In the genomic region with DNA sequence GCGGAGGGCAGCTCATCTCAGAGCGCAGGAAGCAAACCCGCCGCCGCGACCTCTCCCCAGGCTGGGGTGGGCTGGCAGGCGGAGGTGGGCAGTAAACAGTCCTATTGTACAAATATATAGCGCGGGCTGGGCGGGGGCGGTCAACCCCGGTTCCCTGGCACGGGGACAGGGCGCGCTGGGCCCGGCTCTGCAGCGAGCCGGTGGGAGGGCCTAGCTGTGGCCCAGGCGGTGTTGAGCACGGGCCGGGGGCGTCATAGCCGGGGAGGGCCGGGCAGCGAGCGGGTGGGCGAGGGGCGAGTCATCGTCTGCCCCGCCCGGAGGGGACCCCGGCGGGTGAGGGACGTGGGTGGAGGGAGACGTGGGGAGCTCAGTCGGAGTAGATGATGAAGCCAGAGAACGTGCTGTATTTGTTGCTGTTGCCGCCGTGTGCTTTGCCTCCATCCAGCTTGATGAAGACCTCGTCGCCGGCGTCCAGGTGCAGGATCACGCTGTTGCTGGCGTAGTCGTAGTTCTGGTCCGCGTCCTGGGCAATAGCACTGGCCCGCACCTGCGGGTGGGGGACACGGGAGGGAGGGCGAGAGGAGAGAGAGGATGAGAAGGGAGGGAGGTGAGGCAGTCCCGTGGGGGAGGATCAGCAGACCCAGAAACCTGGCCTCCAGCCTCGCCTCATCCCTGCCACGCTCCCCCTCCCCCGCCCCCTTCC, we compare ENCODE assay signal across 10 cellular contexts. TPM values are rescaled to one million over a fixed set of nuclear protein-coding genes. Genes with fewer than 3 reads are reported as not detected.
DNase-seq lines count a peak whose midpoint lies in the region; ATAC-seq and TF ChIP-seq lines count a peak whose summit lies in the region.
"Had no signal": no experiment of that assay in that cellular context is flagged by ENCODE, and none has a peak within 500 bp of the region (broad histone marks: within the 10 kb centered on the region; RNA-seq: fewer than 3 reads in every experiment).

No MANE protein-coding gene starts in this region.

- H2BK12ac ChIP-seq in mesenchymal stem cell (ENCODE audit: low read length in 2 of 2), result peak overlapping the region in 1 of 2 experiments; percentile 19

- H3K23ac ChIP-seq in mesenchymal stem cell (ENCODE audit: low read length in 2 of 2), result no peak overlapping the region

- H3K27ac ChIP-seq in mesenchymal stem cell (ENCODE audit: low read length, poor library complexity, severe bottlenecking), result no peak overlapping the region
- H3K27ac ChIP-seq in vagina, result no peak overlapping the region

- ATAC-seq in stimulated activated naive CD8-positive, alpha-beta T cell treated with anti-CD3 and anti-CD28 coated beads, Interleukin-15, amount 100 ng/mL, for 72 hours, result peak; percentile 72
- no peak for ATAC-seq in stimulated activated naive CD8-positive, alpha-beta T cell treated with anti-CD3 and anti-CD28 coated beads, Interleukin-15, Interleukin-2, amounts not matched to agents 100 U/mL and 50 U/mL, for 24 hours
- ATAC-seq in esophagus mucosa, result no peak
- ATAC-seq in HG02678 (IDR thresholded peaks at IDR 0.05; ENCODE audit: unreplicated experiment), result no peak

- peak overlapping the region; percentile 59 for H2BK120ac ChIP-seq in mesenchymal stem cell (ENCODE audit: low read depth, low read length)

- H3K4me2 ChIP-seq in mesenchymal stem cell (ENCODE audit: low read length, poor library complexity, severe bottlenecking), result no peak overlapping the region

- H3K4me1 ChIP-seq in mesenchymal stem cell (ENCODE audit: control insufficient read depth, insufficient read depth, low read depth, low read length) (peaks cover 9% of the 10 kb centered on the region), vagina (peaks cover 11% of the 10 kb centered on the region)

- H3K27me3 Mint-ChIP-seq in stimulated activated naive CD8-positive, alpha-beta T cell treated with anti-CD3 and anti-CD28 coated beads, Interleukin-15, amount 100 ng/mL, for 72 hours, result peaks cover 95% of the 10 kb centered on the region
- peaks cover 12% of the 10 kb centered on the region for H3K27me3 Mint-ChIP-seq in activated naive CD8-positive, alpha-beta T cell

- H3K9ac ChIP-seq in mesenchymal stem cell (ENCODE audit: low read length), result no peak overlapping the region

- intact Hi-C loops in vagina (cut with DNase I), result no loop called here

- no peak overlapping the region for H2BK5ac ChIP-seq in mesenchymal stem cell (ENCODE audit: low read depth, low read length, poor library complexity, severe bottlenecking)

- H3K27me3 ChIP-seq in mesenchymal stem cell (ENCODE audit: control insufficient read depth in 1 of 2, insufficient read depth in 1 of 2, low read length in 2 of 2), result peaks cover 21 to 53% of the 10 kb centered on the region in 2 experiments
- H3K27me3 ChIP-seq in vagina, result no peaks in the 10 kb centered on the region

- no peak overlapping the region for H2AFZ ChIP-seq in mesenchymal stem cell (ENCODE audit: low read depth, low read length)

- no peak overlapping the region for H3K4ac ChIP-seq in mesenchymal stem cell (ENCODE audit: low read depth in 1 of 2, low read length in 2 of 2)

- peak overlapping the region; percentile 37 to 75 for H3K4me3 Mint-ChIP-seq in stimulated activated naive CD8-positive, alpha-beta T cell treated with anti-CD3 and anti-CD28 coated beads, Interleukin-15, amount 100 ng/mL, for 72 hours
- H3K4me3 Mint-ChIP-seq in activated naive CD8-positive, alpha-beta T cell, result peak overlapping the region; percentile 75

- no peaks in the 10 kb centered on the region for H3K36me3 Mint-ChIP-seq in activated naive CD8-positive, alpha-beta T cell

- TF ChIP-seq POLR2A in vagina (IDR thresholded peaks at IDR 0.05), result no peak

- DNase-seq in stimulated activated naive CD8-positive, alpha-beta T cell treated with anti-CD3 and anti-CD28 coated beads, Interleukin-15, amount 100 ng/mL, for 72 hours, result no peak
- no peak for DNase-seq in stimulated activated naive CD8-positive, alpha-beta T cell treated with anti-CD3 and anti-CD28 coated beads, Interleukin-15, Interleukin-2, amounts not matched to agents 100 U/mL and 50 U/mL, for 24 hours
- DNase-seq in mesenchymal stem cell (no peak), vagina (ENCODE audit: extremely low spot score in 2 of 2) (no peak), NCI-H187 treated with DMSO at 0.1 percent for 48 hours (lab: John Stamatoyannopoulos, UW) (no peak)
- DNase-seq: NCI-H524 had no signal

- H3K4me3 ChIP-seq in mesenchymal stem cell (ENCODE audit: insufficient read depth in 1 of 2, low read depth in 1 of 2, low read length in 2 of 2), result no peak overlapping the region
- H3K4me3 ChIP-seq in vagina, result peak overlapping the region; percentile 12 to 25

- H4K91ac ChIP-seq in mesenchymal stem cell (ENCODE audit: low read length), result peak overlapping the region; percentile 70

- H3K79me1 ChIP-seq in mesenchymal stem cell (replicated peaks; ENCODE audit: low read length, poor library complexity, severe bottlenecking), result no peaks in the 10 kb centered on the region

- H3K27ac Mint-ChIP-seq in stimulated activated naive CD8-positive, alpha-beta T cell treated with anti-CD3 and anti-CD28 coated beads, Interleukin-15, amount 100 ng/mL, for 72 hours, result peak overlapping the region in 1 of 2 donors; percentile 44
- no peak overlapping the region for H3K27ac Mint-ChIP-seq in activated naive CD8-positive, alpha-beta T cell

- H3K18ac ChIP-seq in mesenchymal stem cell (ENCODE audit: low read depth in 1 of 2, low read length in 2 of 2), result no peak overlapping the region

- H2BK15ac ChIP-seq in mesenchymal stem cell (ENCODE audit: low read depth, poor library complexity, severe bottlenecking), result peak overlapping the region; percentile 18

- H3K9me3 ChIP-seq in mesenchymal stem cell (ENCODE audit: control insufficient read depth, low read length) (no peaks in the 10 kb centered on the region), vagina (no peaks in the 10 kb centered on the region)

- peaks cover 0 to 3% of the 10 kb centered on the region in 2 experiments for H3K36me3 ChIP-seq in mesenchymal stem cell (ENCODE audit: control insufficient read depth in 1 of 2, insufficient read depth in 2 of 2, low read depth in 1 of 2, low read length in 2 of 2)
- no peaks in the 10 kb centered on the region for H3K36me3 ChIP-seq in vagina

- no peak overlapping the region for H2AK5ac ChIP-seq in mesenchymal stem cell (ENCODE audit: low read length, severe bottlenecking)

- 17% methylated on average over 39 of the region's 56 CpGs for WGBS in mesenchymal stem cell

- no peak for TF ChIP-seq CTCF in vagina (IDR thresholded peaks at IDR 0.05)

- peak overlapping the region in 1 of 2 experiments; percentile 30 for H3K14ac ChIP-seq in mesenchymal stem cell (ENCODE audit: low read length in 2 of 2)

- peaks cover 13% of the 10 kb centered on the region for H3K4me1 Mint-ChIP-seq in stimulated activated naive CD8-positive, alpha-beta T cell treated with anti-CD3 and anti-CD28 coated beads, Interleukin-15, amount 100 ng/mL, for 72 hours
- H3K4me1 Mint-ChIP-seq in activated naive CD8-positive, alpha-beta T cell (ENCODE audit: low read depth), result peaks cover 6% of the 10 kb centered on the region

- no peaks in the 10 kb centered on the region for H3K9me3 Mint-ChIP-seq in stimulated activated naive CD8-positive, alpha-beta T cell treated with anti-CD3 and anti-CD28 coated beads, Interleukin-15, amount 100 ng/mL, for 72 hours
- H3K9me3 Mint-ChIP-seq in activated naive CD8-positive, alpha-beta T cell (ENCODE audit: low read depth), result no peaks in the 10 kb centered on the region

- peak overlapping the region; percentile 82 for H4K8ac ChIP-seq in mesenchymal stem cell (ENCODE audit: low read length)

RNA-seq across cellular contexts. Expression of a gene that starts 8.1 kb away (rescaled TPM):
- polyA plus RNA-seq in mesenchymal stem cell (2013, experiment 1 of 2), result 9.0 TPM
- polyA plus RNA-seq in mesenchymal stem cell (2013, experiment 2 of 2), result 9.5 TPM
- total RNA-seq in vagina (6.9 TPM), esophagus mucosa (0.12 TPM)

RNA-seq across cellular contexts. Expression of a gene that starts 12.4 kb away (rescaled TPM):
- 1.9 TPM for polyA plus RNA-seq in mesenchymal stem cell (2013, experiment 1 of 2)
- 1.6 TPM for polyA plus RNA-seq in mesenchymal stem cell (2013, experiment 2 of 2)
- total RNA-seq in vagina (0.74 TPM), esophagus mucosa (10.4 TPM)

RNA-seq across cellular contexts. Expression of a gene that starts 44.7 kb away (rescaled TPM):
- 0.68 TPM for polyA plus RNA-seq in mesenchymal stem cell (2013, experiment 1 of 2)
- 0.49 TPM for polyA plus RNA-seq in mesenchymal stem cell (2013, experiment 2 of 2)
- total RNA-seq in vagina, result not detected
- not detected for total RNA-seq in esophagus mucosa
- total RNA-seq: activated CD8-positive, alpha-beta memory T cell treated with anti-CD3 and anti-CD28 coated beads for 36 hours had no signal

Comparison
In these comparisons a context has a peak if more than half of its experiments do, and no peak if none do; other contexts are left out.
1. H3K4me3 ChIP-seq: peak in vagina (2 of 2); none in mesenchymal stem cell (0 of 2).